In genomic region chr6:34425498-34426410, GRCh38 we compare ENCODE assay signal across 8 cellular contexts. TPM values are rescaled to one million over a fixed set of nuclear protein-coding genes. Genes with fewer than 3 reads are reported as not detected.
DNase-seq lines count a peak whose midpoint lies in the region; ATAC-seq and TF ChIP-seq lines count a peak whose summit lies in the region.

Gene RPS10 (minus strand): TSS chr6:34426069. CDS start chr6:34425221, 848 bp downstream.

- TF ChIP-seq CTCF in Caco-2 (IDR thresholded peaks at IDR 0.05; ENCODE audit: insufficient read depth in 1 of 2, low read depth in 1 of 2, low read length in 1 of 2, severe bottlenecking in 1 of 2, unreplicated experiment in 1 of 2) (peak in 1 of 2 experiments; percentile 26), PC-3 (conservative IDR thresholded peaks at IDR 0.05; ENCODE audit: low read depth, low read length) (no peak)

- H3K9ac ChIP-seq in PC-3 (ENCODE audit: low read length): peak within 1 kb of the TSS; percentile 99

- H3F3A ChIP-seq in PC-3 (ENCODE audit: low read length, unreplicated experiment): peaks cover 13% of the 10 kb centered on the region

- CTCF ChIA-PET in Caco-2 (lab: Charles Lee) (interaction anchor here (0.5 to 1.2 kb wide), 10 partner anchors 9 to 262 kb away, joined by 3 to 16 read pairs (median 3); partner anchors contain the start of gene SMIM29), PC-3 (lab: Charles Lee) (interaction anchor here (0.7 kb wide), 2 partner anchors 10 to 32 kb away, joined by 5 to 6 read pairs; no protein-coding TSS in a partner anchor)

- H3K4me1 Mint-ChIP-seq in Caco-2 (ENCODE audit: low read depth, unreplicated experiment): no peaks in the 10 kb centered on the region

- DNase-seq in Caco-2: peak; percentile 93 to 97
- DNase-seq in Jurkat, Clone E6-1 (ENCODE audit: low read depth, low spot score): peak; percentile 78
- peak; percentile 95 for DNase-seq in PC-3
- peak; percentile 89 for DNase-seq in activated T-cell treated with anti-CD3 and anti-CD28 coated beads for 4 hours
- DNase-seq in epidermal melanocyte (ENCODE audit: insufficient read length, low spot score): peak; percentile 97
- peak; percentile 86 for DNase-seq in middle frontal gyrus (ENCODE audit: extremely low spot score, low spot score)
- peak; percentile 75 to 82 for DNase-seq in stimulated activated CD8-positive, alpha-beta memory T cell treated with anti-CD3 and anti-CD28 coated beads, Interleukin-2, amount 100 ng/mL, for 1 hour (ENCODE audit: low read depth in 2 of 2)

- no peaks in the 10 kb centered on the region for H3K9me3 ChIP-seq in Caco-2
- peaks cover 3% of the 10 kb centered on the region; the same call in 1 of the 2 replicates for H3K9me3 ChIP-seq in PC-3 (ENCODE audit: low read length)

- H3K9me3 Mint-ChIP-seq in Caco-2 (ENCODE audit: unreplicated experiment): peaks cover 6% of the 10 kb centered on the region

- H3K4me3 ChIP-seq in Caco-2 (ENCODE audit: low read depth, low read length) (peak within 1 kb of the TSS; percentile 96), PC-3 (ENCODE audit: low read length) (peak within 1 kb of the TSS; percentile 99)
- H3K4me3 ChIP-seq in Jurkat, Clone E6-1 (ENCODE audit: low read length): peak within 1 kb of the TSS; percentile 99

- H4K20me1 ChIP-seq in PC-3 (ENCODE audit: low read length): peaks cover 40% of the 10 kb centered on the region

- H3K4me2 ChIP-seq in PC-3 (ENCODE audit: low read length): peak within 1 kb of the TSS; percentile 94

- POLR2A ChIA-PET in Caco-2 (lab: Charles Lee): interaction anchor here (0.5 to 1.2 kb wide), 15 partner anchors 9 to 202 kb away, joined by 3 to 13 read pairs (median 4); partner anchors contain the start of genes HMGA1 and SMIM29
- POLR2A ChIA-PET in PC-3 (lab: Charles Lee; ENCODE audit: unreplicated experiment): interaction anchor here (0.5 to 0.6 kb wide), 5 partner anchors 12 to 998 kb away, joined by 3 to 4 read pairs (median 3); no protein-coding TSS in a partner anchor

- H3K27me3 Mint-ChIP-seq in Caco-2 (ENCODE audit: insufficient read depth, unreplicated experiment): no peaks in the 10 kb centered on the region

- H3K27me3 ChIP-seq in Caco-2 (replicated peaks; ENCODE audit: control insufficient read depth, insufficient read depth, low read length) (no peaks in the 10 kb centered on the region), PC-3 (ENCODE audit: low read length) (no peaks in the 10 kb centered on the region)

- no peaks in the 10 kb centered on the region for H3K9me2 ChIP-seq in PC-3 (replicated peaks; ENCODE audit: low read length)

- peak within 1 kb of the TSS; percentile 73 for H2AFZ ChIP-seq in PC-3 (ENCODE audit: low read length)

- peak within 1 kb of the TSS; percentile 47 for H3K27ac ChIP-seq in PC-3 (ENCODE audit: low read length)

- H3K27ac Mint-ChIP-seq in Caco-2 (ENCODE audit: unreplicated experiment): peak within 1 kb of the TSS; percentile 98

- TSS peak; percentile 65 for BruUV-seq in Caco-2 (replicated peaks; lab: Mats Ljungman, UMichigan)
- BruUV-seq in PC-3 (replicated peaks; lab: Mats Ljungman, UMichigan): TSS peak; percentile 70

- H3K36me3 ChIP-seq in Caco-2 (ENCODE audit: control insufficient read depth, insufficient read depth, low read length) (peaks cover 6% of the 10 kb centered on the region; the same call in 1 of the 2 replicates), PC-3 (ENCODE audit: low read depth, low read length) (peaks cover 42% of the 10 kb centered on the region)

- intact Hi-C loops in Caco-2 (cut with micrococcal nuclease; ENCODE audit: unreplicated experiment): no loop called here
- intact Hi-C loops in PC-3 (cut with micrococcal nuclease): no loop called here

- H3K4me3 Mint-ChIP-seq in Caco-2 (ENCODE audit: unreplicated experiment): peak within 1 kb of the TSS; percentile 94

- H3K4me1 ChIP-seq in Caco-2 (peaks cover 13% of the 10 kb centered on the region), PC-3 (ENCODE audit: insufficient read depth, low read length) (peaks cover 19% of the 10 kb centered on the region)

- ATAC-seq in GM21528 (IDR thresholded peaks at IDR 0.05; ENCODE audit: low FRiP score, unreplicated experiment) (peak; percentile 80), PC-3 (peak; percentile 95)

- H3K79me2 ChIP-seq in PC-3 (ENCODE audit: low read length): peaks cover 50% of the 10 kb centered on the region

- peaks cover 55% of the 10 kb centered on the region for H3K36me3 Mint-ChIP-seq in Caco-2 (ENCODE audit: insufficient read depth, unreplicated experiment)

RNA-seq across cellular contexts. Expression of gene RPS10, which starts in this region (rescaled TPM):
- total RNA-seq in Caco-2 (2022): 1,650 and 1,752 TPM in 2 replicates
- 2,495 TPM for polyA plus RNA-seq in Jurkat, Clone E6-1 (2012; ENCODE audit: insufficient read depth, insufficient read length)
- total RNA-seq in PC-3 (2014; rRNA removed): 2,227 and 3,060 TPM in 2 replicates

Comparison
In these comparisons a context has a peak if more than half of its experiments do, and no peak if none do; other contexts are left out.
1. Peak in every context shown above with its lines: DNase-seq, ATAC-seq, H3K4me3 ChIP-seq and H3K27ac ChIP-seq.